In genomic region chr3:109023656-109024254, GRCh38 we compare ENCODE assay signal across 8 cellular contexts.
DNase-seq lines count a peak whose midpoint lies in the region; ATAC-seq, FAIRE-seq and TF ChIP-seq lines count a peak whose summit lies in the region.

No MANE protein-coding gene starts in this region.

- intact Hi-C loops in left cardiac atrium (cut with DNase I), result loop anchor here in 1 of 2 donors (5.0 kb wide), 1 partner anchor 49 kb away; no protein-coding TSS in a partner anchor
- intact Hi-C loops in sigmoid colon (cut with DNase I), result no loop called here

- DNase-seq in D721Med (ENCODE audit: insufficient read length, low spot score), result no peak
- peak; percentile 4 for DNase-seq in GM19239 (ENCODE audit: insufficient read length, low spot score)
- DNase-seq in NCI-H82 (lab: John Stamatoyannopoulos, UW), result peak; percentile 70
- peak; percentile 7 for DNase-seq in activated gamma-delta T cell treated with anti-CD3 and anti-CD28 coated beads, Interleukin-2, amount 50 U/mL, for 16 hours (ENCODE audit: low read depth)
- DNase-seq in left cardiac atrium, result peak; percentile 32
- DNase-seq in sigmoid colon, result no peak
- DNase-seq in NCI-H2227 (lab: John Stamatoyannopoulos, UW; ENCODE audit: unreplicated experiment), result no peak

- no peaks in the 10 kb centered on the region for H3K4me1 ChIP-seq in sigmoid colon

- H3K4me3 ChIP-seq in sigmoid colon, result no peak overlapping the region

- FAIRE-seq in D721Med (lab: Jason Lieb, UNC), result no peak
- peak; percentile 80 for FAIRE-seq in GM19239 (lab: Jason Lieb, UNC)

- TF ChIP-seq CTCF in D721Med (IDR thresholded peaks at IDR 0.05; ENCODE audit: insufficient read depth, missing control alignments) (peak; percentile 87), sigmoid colon (IDR thresholded peaks at IDR 0.05) (peak in 3 of 4 experiments; percentile 29 to 61 (median 32))

- TF ChIP-seq EP300 in sigmoid colon (IDR thresholded peaks at IDR 0.05), result no peak

- H3K9me3 ChIP-seq in sigmoid colon, result no peaks in the 10 kb centered on the region

- WGBS in sigmoid colon, 2 donors, result 31 to 35% methylated on average over 3 of the region's 3 CpGs

- ATAC-seq in HG03354 (IDR thresholded peaks at IDR 0.05; ENCODE audit: poor library complexity, severe bottlenecking, unreplicated experiment), result peak; percentile 91
- ATAC-seq in left cardiac atrium, result no peak

- H3K27me3 ChIP-seq in sigmoid colon, result no peaks in the 10 kb centered on the region

- no peaks in the 10 kb centered on the region for H3K36me3 ChIP-seq in sigmoid colon

- TF ChIP-seq POLR2A in sigmoid colon (IDR thresholded peaks at IDR 0.05), result no peak

- no peak overlapping the region for H3K27ac ChIP-seq in sigmoid colon

Comparison
In these comparisons a context has a peak if more than half of its experiments do, and no peak if none do; other contexts are left out.
1. DNase-seq: peak in GM19239 (single experiment), NCI-H82 (single experiment), activated gamma-delta T cell treated with anti-CD3 and anti-CD28 coated beads, Interleukin-2, amount 50 U/mL, for 16 hours (single experiment) and left cardiac atrium (single experiment); none in D721Med (single experiment), sigmoid colon (single experiment) and NCI-H2227 (single experiment).